7 cellular contexts compared by ENCODE assay signal in genomic region chr9:131237931-131238401, GRCh38. TPM values are rescaled to one million over a fixed set of nuclear protein-coding genes. Genes with fewer than 3 reads are reported as not detected.
DNase-seq lines count a peak whose midpoint lies in the region; ATAC-seq and TF ChIP-seq lines count a peak whose summit lies in the region.

No MANE protein-coding gene starts in this region.

- peaks cover 2% of the 10 kb centered on the region for H3K9me3 Mint-ChIP-seq in neural crest cell
- no peaks in the 10 kb centered on the region for H3K9me3 Mint-ChIP-seq in stimulated activated naive CD8-positive, alpha-beta T cell treated with anti-CD3 and anti-CD28 coated beads, Interleukin-15, amount 100 ng/mL, for 72 hours

- H3K27me3 Mint-ChIP-seq in neural crest cell (ENCODE audit: low read depth): no peaks in the 10 kb centered on the region
- no peaks in the 10 kb centered on the region for H3K27me3 Mint-ChIP-seq in stimulated activated naive CD8-positive, alpha-beta T cell treated with anti-CD3 and anti-CD28 coated beads, Interleukin-15, amount 100 ng/mL, for 72 hours

- peak overlapping the region; percentile 49 for H3K4me3 Mint-ChIP-seq in neural crest cell
- H3K4me3 Mint-ChIP-seq in stimulated activated naive CD8-positive, alpha-beta T cell treated with anti-CD3 and anti-CD28 coated beads, Interleukin-15, amount 100 ng/mL, for 72 hours: peak overlapping the region; percentile 79 to 82

- peaks cover 25% of the 10 kb centered on the region for H3K4me1 Mint-ChIP-seq in neural crest cell
- peaks cover 65% of the 10 kb centered on the region for H3K4me1 Mint-ChIP-seq in stimulated activated naive CD8-positive, alpha-beta T cell treated with anti-CD3 and anti-CD28 coated beads, Interleukin-15, amount 100 ng/mL, for 72 hours

- peak; percentile 74 for ATAC-seq in HG02938 (IDR thresholded peaks at IDR 0.05; ENCODE audit: unreplicated experiment)
- peak; percentile 64 for ATAC-seq in esophagus mucosa
- ATAC-seq in stimulated activated naive CD8-positive, alpha-beta T cell treated with anti-CD3 and anti-CD28 coated beads, Interleukin-15, amount 100 ng/mL, for 72 hours: peak; percentile 98

- TF ChIP-seq CTCF in neural crest cell (conservative IDR thresholded peaks at IDR 0.05): no peak

- peak; percentile 69 for DNase-seq in NK-92 treated with Interleukin-12 subunit alpha and Interleukin-12 subunit beta, amount 100 ng/mL, for 24 hours (lab: John Stamatoyannopoulos, UW)
- DNase-seq in activated T-cell treated with anti-CD3 and anti-CD28 coated beads for 1 hour (ENCODE audit: low read depth): peak; percentile 74
- DNase-seq in neural crest cell (ENCODE audit: low read depth, low spot score): peak; percentile 31
- peak; percentile 82 to 91 for DNase-seq in stimulated activated naive CD8-positive, alpha-beta T cell treated with anti-CD3 and anti-CD28 coated beads, Interleukin-15, amount 100 ng/mL, for 72 hours

- TF ChIP-seq POLR2A in GM18526 (IDR thresholded peaks at IDR 0.05; ENCODE audit: extremely low read depth, insufficient read length): peak; percentile 69

- peak overlapping the region; percentile 50 for H3K27ac Mint-ChIP-seq in neural crest cell (ENCODE audit: unreplicated experiment)
- H3K27ac Mint-ChIP-seq in stimulated activated naive CD8-positive, alpha-beta T cell treated with anti-CD3 and anti-CD28 coated beads, Interleukin-15, amount 100 ng/mL, for 72 hours: peak overlapping the region; percentile 90 to 98

- H3K36me3 Mint-ChIP-seq in neural crest cell (ENCODE audit: low read depth): peaks cover 2% of the 10 kb centered on the region

RNA-seq across cellular contexts. Expression of gene FAM78A, which starts 38.3 kb away (rescaled TPM):
- total RNA-seq in esophagus mucosa: 0.72 TPM
- total RNA-seq in neural crest cell: 3.8 and 4.4 TPM in 2 replicates

RNA-seq across cellular contexts. Expression of gene PLPP7, which starts 51.6 kb away (rescaled TPM):
- total RNA-seq in esophagus mucosa: 0.28 TPM
- 5.8 and 6.9 TPM in 2 replicates for total RNA-seq in neural crest cell

Comparison
In these comparisons a context has a peak if more than half of its experiments do, and no peak if none do; other contexts are left out.
1. Peak in every context shown above with its lines: DNase-seq and ATAC-seq.
2. DNase-seq: peak in every context shown above with its lines; median percentile 86 in stimulated activated naive CD8-positive, alpha-beta T cell treated with anti-CD3 and anti-CD28 coated beads, Interleukin-15, amount 100 ng/mL, for 72 hours; 74 in activated T-cell treated with anti-CD3 and anti-CD28 coated beads for 1 hour; 69 in NK-92 treated with Interleukin-12 subunit alpha and Interleukin-12 subunit beta, amount 100 ng/mL, for 24 hours; 31 in neural crest cell.